ENCODE assay signal across 8 cellular contexts in the genomic region with DNA sequence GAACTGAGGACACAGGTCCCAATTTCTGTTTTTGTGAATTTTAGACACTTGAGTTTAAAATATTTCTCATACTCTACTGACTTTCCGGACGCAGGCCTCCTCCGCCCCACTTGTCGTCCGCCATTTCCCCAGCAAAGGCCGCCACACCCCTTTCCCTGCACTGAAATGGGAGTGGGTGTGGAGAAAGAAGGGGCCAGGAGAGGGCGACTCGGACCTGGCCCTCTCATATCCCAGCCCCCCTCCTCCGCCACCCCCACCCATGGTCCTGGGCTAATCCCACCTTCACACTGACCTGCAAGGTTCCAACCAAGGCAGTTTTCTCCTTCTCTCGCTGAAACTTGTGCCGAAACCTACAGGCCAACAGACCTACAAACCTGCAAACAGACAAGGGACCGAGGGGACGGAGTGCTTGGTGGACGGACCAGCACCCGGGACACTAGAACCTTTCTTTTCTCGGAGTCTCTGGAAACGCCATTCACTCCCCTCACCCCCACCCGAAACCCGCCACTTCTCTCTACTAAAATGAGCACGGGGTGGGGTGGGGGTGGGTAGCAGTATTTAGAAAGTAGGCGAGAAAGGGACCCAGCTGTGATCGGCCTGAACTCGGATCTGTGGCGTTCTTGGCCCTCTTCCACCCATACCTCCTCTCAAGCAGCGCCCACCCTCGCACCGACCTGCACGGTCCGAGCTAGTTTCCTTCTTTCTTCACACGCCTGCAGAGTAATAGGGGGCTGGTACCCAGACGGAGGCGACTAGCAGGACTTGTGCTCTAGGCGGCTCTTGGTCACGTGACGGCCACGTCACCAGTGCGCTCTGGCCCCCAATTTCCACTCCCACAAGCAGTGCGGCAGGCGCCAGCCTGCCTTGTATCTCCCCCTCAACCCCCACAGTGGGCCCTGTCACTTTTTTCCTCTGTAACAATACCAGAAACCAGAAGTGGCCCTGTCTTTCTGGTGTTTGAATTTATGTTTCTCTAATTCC. TPM values are rescaled to one million over a fixed set of nuclear protein-coding genes. Genes with fewer than 3 reads are reported as not detected.
DNase-seq lines count a peak whose midpoint lies in the region; ATAC-seq, FAIRE-seq and TF ChIP-seq lines count a peak whose summit lies in the region.

TSS of gene ARMCX6 (minus strand) at position 790 of the 981 bp plus-strand sequence. CDS start 1,380 bp downstream, outside the sequence.

- peak within 1 kb of the TSS; percentile 95 for H3K4me2 ChIP-seq in PC-3 (ENCODE audit: low read length)

- no TSS peak for BruUV-seq in PC-3 (replicated peaks; lab: Mats Ljungman, UMichigan)

- intact Hi-C loops in PC-3 (cut with micrococcal nuclease): loop anchor here (5.0 kb wide), 1 partner anchor 140 kb away; no protein-coding TSS in a partner anchor

- H3K4me1 Mint-ChIP-seq in activated T-cell treated with anti-CD3 and anti-CD28 coated beads, Interleukin-2, amount 50 U/mL, for 72 hours (ENCODE audit: low read depth): peaks cover 41% of the 10 kb centered on the region
- H3K4me1 Mint-ChIP-seq in natural killer cell treated with Interleukin-12 subunit alpha and Interleukin-12 subunit beta and Interleukin-15 and Interleukin-18, amount 100 ng/mL, for 72 hours (ENCODE audit: low read depth in 2 of 2): peaks cover 6 to 12% of the 10 kb centered on the region in 2 donors
- H3K4me1 Mint-ChIP-seq in stimulated activated naive CD8-positive, alpha-beta T cell treated with anti-CD3 and anti-CD28 coated beads, Interleukin-15, amount 100 ng/mL, for 72 hours: peaks cover 38% of the 10 kb centered on the region

- no peaks in the 10 kb centered on the region for H4K20me1 ChIP-seq in PC-3 (ENCODE audit: low read length)

- H3K27ac Mint-ChIP-seq in activated T-cell treated with anti-CD3 and anti-CD28 coated beads, Interleukin-2, amount 50 U/mL, for 72 hours: peak within 1 kb of the TSS; percentile 80
- H3K27ac Mint-ChIP-seq in natural killer cell treated with Interleukin-12 subunit alpha and Interleukin-12 subunit beta and Interleukin-15 and Interleukin-18, amount 100 ng/mL, for 72 hours: peak within 1 kb of the TSS; percentile 71 to 74
- H3K27ac Mint-ChIP-seq in stimulated activated naive CD8-positive, alpha-beta T cell treated with anti-CD3 and anti-CD28 coated beads, Interleukin-15, amount 100 ng/mL, for 72 hours: peak within 1 kb of the TSS; percentile 86 to 95

- H3F3A ChIP-seq in PC-3 (ENCODE audit: low read length, unreplicated experiment): no peaks in the 10 kb centered on the region

- no peaks in the 10 kb centered on the region for H3K9me3 ChIP-seq in HUES48 (ENCODE audit: control insufficient read depth, insufficient read depth, low read length)
- H3K9me3 ChIP-seq in PC-3 (ENCODE audit: low read length): no peaks in the 10 kb centered on the region

- no peak for FAIRE-seq in D721Med (lab: Jason Lieb, UNC)

- H3K9me3 Mint-ChIP-seq in activated T-cell treated with anti-CD3 and anti-CD28 coated beads, Interleukin-2, amount 50 U/mL, for 72 hours: no peaks in the 10 kb centered on the region
- H3K9me3 Mint-ChIP-seq in natural killer cell treated with Interleukin-12 subunit alpha and Interleukin-12 subunit beta and Interleukin-15 and Interleukin-18, amount 100 ng/mL, for 72 hours: no peaks in the 10 kb centered on the region
- no peaks in the 10 kb centered on the region for H3K9me3 Mint-ChIP-seq in stimulated activated naive CD8-positive, alpha-beta T cell treated with anti-CD3 and anti-CD28 coated beads, Interleukin-15, amount 100 ng/mL, for 72 hours

- H3K27ac ChIP-seq in HUES48 (ENCODE audit: low read depth, low read length): peak within 1 kb of the TSS; percentile 36
- H3K27ac ChIP-seq in PC-3 (ENCODE audit: low read length): no peak within 1 kb of the TSS

- H2AFZ ChIP-seq in PC-3 (ENCODE audit: low read length): peak within 1 kb of the TSS; percentile 93

- H3K36me3 ChIP-seq in HUES48 (ENCODE audit: control insufficient read depth, insufficient read depth, low read length) (no peaks in the 10 kb centered on the region), PC-3 (ENCODE audit: low read depth, low read length) (no peaks in the 10 kb centered on the region)

- H3K4me3 Mint-ChIP-seq in activated T-cell treated with anti-CD3 and anti-CD28 coated beads, Interleukin-2, amount 50 U/mL, for 72 hours: peak within 1 kb of the TSS; percentile 91 to 93
- peak within 1 kb of the TSS; percentile 84 for H3K4me3 Mint-ChIP-seq in natural killer cell treated with Interleukin-12 subunit alpha and Interleukin-12 subunit beta and Interleukin-15 and Interleukin-18, amount 100 ng/mL, for 72 hours
- peak within 1 kb of the TSS; percentile 86 to 87 for H3K4me3 Mint-ChIP-seq in stimulated activated naive CD8-positive, alpha-beta T cell treated with anti-CD3 and anti-CD28 coated beads, Interleukin-15, amount 100 ng/mL, for 72 hours

- peak; percentile 23 for TF ChIP-seq CTCF in D721Med (IDR thresholded peaks at IDR 0.05; ENCODE audit: insufficient read depth, missing control alignments)
- TF ChIP-seq CTCF in PC-3 (conservative IDR thresholded peaks at IDR 0.05; ENCODE audit: low read depth, low read length): peak; percentile 52

- H3K4me1 ChIP-seq in HUES48 (ENCODE audit: control insufficient read depth, insufficient read depth, low read length): peaks cover 34% of the 10 kb centered on the region
- peaks cover 11% of the 10 kb centered on the region; the same call in 1 of the 2 replicates for H3K4me1 ChIP-seq in PC-3 (ENCODE audit: insufficient read depth, low read length)

- CTCF ChIA-PET in PC-3 (lab: Charles Lee): no interaction called here

- peak within 1 kb of the TSS; percentile 43 for H3K9ac ChIP-seq in HUES48 (ENCODE audit: low read depth, low read length)
- H3K9ac ChIP-seq in PC-3 (ENCODE audit: low read length): peak within 1 kb of the TSS; percentile 80

- H3K4me3 ChIP-seq in HUES48 (ENCODE audit: low read depth, low read length) (peak within 1 kb of the TSS; percentile 63), PC-3 (ENCODE audit: low read length) (peak within 1 kb of the TSS; percentile 85)

- POLR2A ChIA-PET in PC-3 (lab: Charles Lee; ENCODE audit: unreplicated experiment): no interaction called here

- H3K9me2 ChIP-seq in PC-3 (replicated peaks; ENCODE audit: low read length): no peaks in the 10 kb centered on the region

- peaks cover 18% of the 10 kb centered on the region for H3K27me3 Mint-ChIP-seq in activated T-cell treated with anti-CD3 and anti-CD28 coated beads, Interleukin-2, amount 50 U/mL, for 72 hours (ENCODE audit: low read depth)
- peaks cover 0 to 4% of the 10 kb centered on the region in 2 donors for H3K27me3 Mint-ChIP-seq in natural killer cell treated with Interleukin-12 subunit alpha and Interleukin-12 subunit beta and Interleukin-15 and Interleukin-18, amount 100 ng/mL, for 72 hours
- no peaks in the 10 kb centered on the region for H3K27me3 Mint-ChIP-seq in stimulated activated naive CD8-positive, alpha-beta T cell treated with anti-CD3 and anti-CD28 coated beads, Interleukin-15, amount 100 ng/mL, for 72 hours

- ATAC-seq in GM21381 (IDR thresholded peaks at IDR 0.05; ENCODE audit: unreplicated experiment): peak; percentile 91
- ATAC-seq in PC-3: peak; percentile 84
- ATAC-seq in activated T-cell treated with anti-CD3 and anti-CD28 coated beads, Interleukin-2, amount 50 U/mL, for 72 hours (replicated peaks in 1 of 2): peak; percentile 88 to 90
- ATAC-seq in natural killer cell treated with Interleukin-12 subunit alpha and Interleukin-12 subunit beta and Interleukin-15 and Interleukin-18, amount 100 ng/mL, for 72 hours: peak; percentile 86 to 88
- peak; percentile 90 for ATAC-seq in stimulated activated naive CD8-positive, alpha-beta T cell treated with anti-CD3 and anti-CD28 coated beads, Interleukin-15, amount 100 ng/mL, for 72 hours

- H3K27me3 ChIP-seq in HUES48 (ENCODE audit: control insufficient read depth, insufficient read depth, low read length) (no peaks in the 10 kb centered on the region), PC-3 (ENCODE audit: low read length) (no peaks in the 10 kb centered on the region)

- DNase-seq in D721Med (ENCODE audit: insufficient read length, low spot score): peak; percentile 42
- DNase-seq in PC-3: peak; percentile 58
- DNase-seq in activated T-cell treated with anti-CD3 and anti-CD28 coated beads, Interleukin-2, amount 50 U/mL, for 72 hours: peak; percentile 72 to 77
- DNase-seq in fibroblast of peridontal ligament (ENCODE audit: extremely low read depth): peak; percentile 75
- DNase-seq in natural killer cell treated with Interleukin-12 subunit alpha and Interleukin-12 subunit beta and Interleukin-15 and Interleukin-18, amount 100 ng/mL, for 72 hours (ENCODE audit: low spot score): peak; percentile 79
- DNase-seq in stimulated activated naive CD8-positive, alpha-beta T cell treated with anti-CD3 and anti-CD28 coated beads, Interleukin-15, amount 100 ng/mL, for 72 hours: peak; percentile 55 to 75

- H3K36me3 Mint-ChIP-seq in activated T-cell treated with anti-CD3 and anti-CD28 coated beads, Interleukin-2, amount 50 U/mL, for 72 hours (ENCODE audit: insufficient read depth in 2 of 2): peaks cover 0 to 5% of the 10 kb centered on the region in 2 donors
- no peaks in the 10 kb centered on the region for H3K36me3 Mint-ChIP-seq in natural killer cell treated with Interleukin-12 subunit alpha and Interleukin-12 subunit beta and Interleukin-15 and Interleukin-18, amount 100 ng/mL, for 72 hours

- H3K79me2 ChIP-seq in PC-3 (ENCODE audit: low read length): peaks cover 9% of the 10 kb centered on the region; the same call in 1 of the 2 replicates

RNA-seq across cellular contexts. Expression of gene ARMCX6, which starts in this region (rescaled TPM):
- 33.7 and 52.8 TPM in 2 replicates for total RNA-seq in PC-3 (2014; rRNA removed)
- total RNA-seq in activated T-cell treated with anti-CD3 and anti-CD28 coated beads, Interleukin-2, amount 50 U/mL, for 72 hours: 10 to 100 TPM; 68.5 to 75.8 TPM
- total RNA-seq in natural killer cell treated with Interleukin-12 subunit alpha and Interleukin-12 subunit beta and Interleukin-15 and Interleukin-18, amount 100 ng/mL, for 72 hours: 10 to 100 TPM; 41.5 to 45.6 TPM
